19 cellular contexts compared by ENCODE assay signal in the genomic region with DNA sequence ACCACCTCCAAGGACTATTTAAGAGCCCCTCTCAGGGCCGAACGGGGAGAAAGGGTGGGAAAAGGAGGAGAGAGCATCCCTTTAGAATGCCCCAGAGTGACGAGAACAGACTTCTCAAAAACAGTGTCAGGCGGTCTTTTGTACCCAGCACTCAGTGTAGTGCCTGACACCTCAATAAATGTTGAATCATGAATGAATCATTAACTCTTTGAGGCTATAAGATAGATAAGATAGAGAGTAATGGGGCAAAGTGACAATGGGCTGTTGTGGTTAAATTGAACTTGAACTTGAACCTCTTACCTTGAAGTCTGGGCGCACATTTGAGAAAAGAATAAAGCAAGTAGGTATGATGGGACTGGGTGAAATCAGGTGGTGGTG. TPM values are rescaled to one million over a fixed set of nuclear protein-coding genes. Genes with fewer than 3 reads are reported as not detected.
DNase-seq lines count a peak whose midpoint lies in the region; ATAC-seq and TF ChIP-seq lines count a peak whose summit lies in the region.
"Had no signal": no experiment of that assay in that cellular context is flagged by ENCODE, and none has a peak within 500 bp of the region (broad histone marks: within the 10 kb centered on the region; RNA-seq: fewer than 3 reads in every experiment).

No MANE protein-coding gene starts in this region.

- no peak for TF ChIP-seq EP300 in esophagus muscularis mucosa (IDR thresholded peaks at IDR 0.05)

- peaks cover 77% of the 10 kb centered on the region for H3K27me3 Mint-ChIP-seq in nephron progenitor cell (ENCODE audit: low read depth, poor library complexity)

- H3K27ac Mint-ChIP-seq in nephron progenitor cell: no peak overlapping the region

- ATAC-seq in left ventricle myocardium superior (no peak), upper lobe of right lung (no peak), GM18520 (IDR thresholded peaks at IDR 0.05; ENCODE audit: unreplicated experiment) (no peak)

- H3K27me3 ChIP-seq in left ventricle myocardium inferior (ENCODE audit: low read depth): peaks cover 98% of the 10 kb centered on the region
- peaks cover 0 to 58% (median 2%) of the 10 kb centered on the region in 4 donors for H3K27me3 ChIP-seq in esophagus muscularis mucosa
- H3K27me3 ChIP-seq in upper lobe of right lung: peaks cover 68% of the 10 kb centered on the region
- peaks cover 22% of the 10 kb centered on the region for H3K27me3 ChIP-seq in ascending aorta

- TF ChIP-seq CTCF in left ventricle myocardium inferior (IDR thresholded peaks at IDR 0.05; ENCODE audit: borderline replicate concordance) (no peak), esophagus muscularis mucosa (IDR thresholded peaks at IDR 0.05) (no peak), nephron progenitor cell (IDR thresholded peaks at IDR 0.05) (no peak), upper lobe of right lung (IDR thresholded peaks at IDR 0.05) (no peak), ascending aorta (IDR thresholded peaks at IDR 0.05) (no peak)

- no peak for DNase-seq in left ventricle myocardium inferior
- no peak for DNase-seq in left ventricle myocardium superior
- DNase-seq in esophagus muscularis mucosa (ENCODE audit: extremely low spot score): no peak
- DNase-seq in nephron progenitor cell: no peak
- DNase-seq in upper lobe of right lung: no peak
- DNase-seq in AML-193 (lab: John Stamatoyannopoulos, UW): no peak
- DNase-seq in ascending aorta (ENCODE audit: low spot score in 2 of 2): no peak
- DNase-seq: activated naive CD4-positive, alpha-beta T cell treated with Interleukin-2 at 50 U/mL for 16 hours; effector memory CD4-positive, alpha-beta T cell; foreskin keratinocyte; Kasumi-1; NCI-H1930; NCI-H524 treated with DMSO at 0.1 percent for 48 hours; stimulated activated CD4-positive, alpha-beta T cell treated with anti-CD3 and anti-CD28 coated beads, Interleukin-4, amount 100 ng/mL, for 1 hour; SW 1271 had no signal

- peaks cover 51% of the 10 kb centered on the region for H3K4me1 Mint-ChIP-seq in nephron progenitor cell

- H3K9me3 ChIP-seq in left ventricle myocardium inferior (replicated peaks) (no peaks in the 10 kb centered on the region), esophagus muscularis mucosa (no peaks in the 10 kb centered on the region), upper lobe of right lung (no peaks in the 10 kb centered on the region), ascending aorta (no peaks in the 10 kb centered on the region)
- H3K9me3 ChIP-seq: breast epithelium had no signal

- H3K4me3 Mint-ChIP-seq in nephron progenitor cell: peak overlapping the region; percentile 79

- H3K36me3 ChIP-seq in left ventricle myocardium inferior (no peaks in the 10 kb centered on the region), esophagus muscularis mucosa (no peaks in the 10 kb centered on the region), upper lobe of right lung (no peaks in the 10 kb centered on the region), ascending aorta (no peaks in the 10 kb centered on the region)
- H3K36me3 ChIP-seq: breast epithelium had no signal

- intact Hi-C loops in left ventricle myocardium inferior (cut with micrococcal nuclease): no loop called here
- intact Hi-C loops in left ventricle myocardium superior (cut with micrococcal nuclease): no loop called here
- intact Hi-C loops in esophagus muscularis mucosa (cut with DNase I): no loop called here
- intact Hi-C loops in upper lobe of right lung (cut with DNase I): no loop called here
- intact Hi-C loops in ascending aorta (cut with DNase I): no loop called here

- WGBS in esophagus muscularis mucosa: 35% methylated on average over 5 of the region's 5 CpGs

- H3K27ac ChIP-seq in left ventricle myocardium inferior (replicated peaks) (peak overlapping the region; percentile 76), esophagus muscularis mucosa (replicated peaks in 1 of 4) (peak overlapping the region; percentile 87 to 96 (median 89)), upper lobe of right lung (peak overlapping the region; percentile 68), ascending aorta (no peak overlapping the region)
- H3K27ac ChIP-seq: breast epithelium, foreskin keratinocyte had no signal

- H3K4me3 ChIP-seq in left ventricle myocardium inferior (peak overlapping the region; percentile 69), esophagus muscularis mucosa (peak overlapping the region; percentile 47 to 89 (median 62)), upper lobe of right lung (peak overlapping the region; percentile 56), ascending aorta (peak overlapping the region in 1 of 2 donors; percentile 20)

- H3K36me3 Mint-ChIP-seq in nephron progenitor cell (ENCODE audit: low read depth): no peaks in the 10 kb centered on the region

- H3K4me1 ChIP-seq in left ventricle myocardium inferior (peaks cover 30% of the 10 kb centered on the region), esophagus muscularis mucosa (peaks cover 21 to 46% (median 43%) of the 10 kb centered on the region in 4 donors), upper lobe of right lung (peaks cover under 1% of the 10 kb centered on the region), ascending aorta (peaks cover 3 to 5% of the 10 kb centered on the region in 2 donors)
- H3K4me1 ChIP-seq: breast epithelium, foreskin keratinocyte had no signal

- TF ChIP-seq POLR2A in esophagus muscularis mucosa (IDR thresholded peaks at IDR 0.05; ENCODE audit: low read depth): no peak

- H3K9me3 Mint-ChIP-seq in nephron progenitor cell: no peaks in the 10 kb centered on the region

RNA-seq across cellular contexts. Expression of a gene that starts 7.4 kb away (rescaled TPM):
- total RNA-seq in left ventricle myocardium inferior (5.3 TPM), left ventricle myocardium superior (3.3 TPM), esophagus muscularis mucosa (10 to 100 TPM; 22.2 to 44.5 (median 30.8) TPM), upper lobe of right lung (56.2 TPM), ascending aorta (0.32 TPM)
- total RNA-seq: foreskin keratinocyte, mononuclear cell, renal cortical epithelial cell had no signal

RNA-seq across cellular contexts. Expression of a gene that starts 56.7 kb away (rescaled TPM):
- total RNA-seq in left ventricle myocardium inferior (13.4 TPM), left ventricle myocardium superior (14.2 TPM), esophagus muscularis mucosa (10 to 100 TPM in 3 of 4 donors, 1 to 10 TPM in 1; 8.8 to 23.4 (median 17.8) TPM), upper lobe of right lung (18.7 TPM), ascending aorta (23.1 TPM)

Comparison
In these comparisons a context has a peak if more than half of its experiments do, and no peak if none do; other contexts are left out.
1. H3K27ac ChIP-seq: peak in left ventricle myocardium inferior (single experiment), esophagus muscularis mucosa (4 of 4) and upper lobe of right lung (single experiment); none in ascending aorta (0 of 2).